28 cellular contexts compared by ENCODE assay signal in the genomic region with DNA sequence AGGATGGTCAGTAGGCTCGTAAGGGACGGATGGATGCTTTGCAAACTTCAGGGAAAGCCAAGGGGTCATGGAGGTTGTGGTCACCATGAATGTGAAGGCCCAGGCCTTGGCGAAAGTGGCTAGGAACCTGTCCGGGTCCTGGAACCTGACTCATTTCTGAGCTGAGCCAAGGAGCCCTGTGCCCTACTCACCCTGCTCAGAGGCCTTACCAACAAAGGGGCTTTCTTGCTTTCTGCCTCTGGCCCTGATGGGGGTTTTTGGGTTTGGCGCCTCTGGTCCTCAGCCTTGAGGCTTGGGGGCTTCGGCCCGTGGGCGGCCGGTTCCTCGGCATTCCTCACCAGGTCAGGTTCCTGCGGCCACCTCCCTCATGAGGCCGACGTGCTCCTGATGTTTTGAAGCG.
A peak's percentile ranks its signal among the peaks of the same experiment; 100 is the strongest.
DNase-seq lines count a peak whose midpoint lies in the region; ATAC-seq and TF ChIP-seq lines count a peak whose summit lies in the region.
"Had no signal": no experiment of that assay in that cellular context is flagged by ENCODE, and none has a peak within 500 bp of the region (broad histone marks: within the 10 kb centered on the region; RNA-seq: fewer than 3 reads in every experiment).

No MANE protein-coding gene starts in this region.

- H3K9ac ChIP-seq in H9 (ENCODE audit: extremely low read depth, insufficient read length, low read length) (no peak overlapping the region), trophoblast cell (ENCODE audit: low read length) (no peak overlapping the region)
- H3K9ac ChIP-seq: BLaER1 had no signal

- H4K8ac ChIP-seq in H9 (replicated peaks; ENCODE audit: insufficient read length, low read depth, low read length) (no peak overlapping the region), trophoblast cell (ENCODE audit: low read depth, low read length) (no peak overlapping the region)

- H3K79me1 ChIP-seq in H9 (ENCODE audit: insufficient read depth, low read depth, low read length, poor library complexity, severe bottlenecking) (peaks cover 6% of the 10 kb centered on the region), trophoblast cell (ENCODE audit: low read length) (no peaks in the 10 kb centered on the region)

- peaks cover 10% of the 10 kb centered on the region; the same call in 1 of the 2 replicates for H3K79me2 ChIP-seq in H9 (ENCODE audit: insufficient read depth, low read length)
- H3K79me2 ChIP-seq in trophoblast cell (ENCODE audit: control insufficient read depth, insufficient read depth, low read length, poor library complexity) = no peaks in the 10 kb centered on the region

- H3K36me3 Mint-ChIP-seq in H9 (ENCODE audit: insufficient read depth in 1 of 3, low read depth in 3 of 3) = peaks cover 79 to 98% (median 94%) of the 10 kb centered on the region in 3 experiments
- peaks cover 44% of the 10 kb centered on the region for H3K36me3 Mint-ChIP-seq in central memory CD8-positive, alpha-beta T cell (ENCODE audit: insufficient read depth)

- H2BK12ac ChIP-seq in H9 (ENCODE audit: insufficient read length, low read depth, low read length) (no peak overlapping the region), trophoblast cell (ENCODE audit: low read length) (no peak overlapping the region)

- no CpG with 5 or more reads among the region's 14 CpGs for WGBS in H9 (ENCODE audit: extremely low coverage, insufficient read length, low lambda C conversion rate)
- WGBS in trophoblast cell (ENCODE audit: extremely low coverage, insufficient coverage, insufficient read length) = no CpG with 5 or more reads among the region's 14 CpGs

- H4K91ac ChIP-seq in H9 (ENCODE audit: insufficient read length, low read depth, low read length) (no peak overlapping the region), trophoblast cell (ENCODE audit: low read depth, low read length) (no peak overlapping the region)

- H3K14ac ChIP-seq in H9 (ENCODE audit: insufficient read depth, low read length) (no peak overlapping the region), trophoblast cell (ENCODE audit: low read length) (no peak overlapping the region)

- H3K36me3 ChIP-seq in trophoblast cell (ENCODE audit: control insufficient read depth in 1 of 2, insufficient read depth in 2 of 2, low read length in 2 of 2) = peaks cover 46 to 52% of the 10 kb centered on the region in 2 experiments

- H3K9me3 ChIP-seq in H9 (ENCODE audit: control insufficient read depth, low read depth, low read length) (no peaks in the 10 kb centered on the region), trophoblast cell (ENCODE audit: insufficient read depth, low read depth, low read length) (peaks cover 2% of the 10 kb centered on the region)
- H3K9me3 ChIP-seq: BLaER1, left ventricle myocardium inferior, psoas muscle, tibial nerve had no signal

- no peaks in the 10 kb centered on the region for H3K23me2 ChIP-seq in H9 (ENCODE audit: insufficient read length, low read depth, low read length, poor library complexity, severe bottlenecking)

- DNase-seq in H9 = no peak
- peak; percentile 78 for DNase-seq in M059J (ENCODE audit: low read depth)
- no peak for DNase-seq in central memory CD8-positive, alpha-beta T cell (ENCODE audit: low spot score in 2 of 2)
- peak; percentile 53 to 63 for DNase-seq in trophoblast cell
- no peak for DNase-seq in NCI-H2196 treated with DMSO at 0.1 percent for 48 hours (lab: John Stamatoyannopoulos, UW; ENCODE audit: unreplicated experiment)
- DNase-seq in EL = no peak
- DNase-seq: activated CD4-positive, alpha-beta memory T cell treated with anti-CD3 and anti-CD28 coated beads for 36 hours; dermis blood vessel endothelial cell; glutamatergic neuron; left ventricle myocardium inferior; NCI-H1048; NCI-H187 treated with DMSO at 0.1 percent for 48 hours; NCI-H226; NCI-H526 treated with DMSO at 0.1 percent for 48 hours; NK-92 treated with Interleukin-12 subunit alpha and Interleukin-12 subunit beta, amount 100 ng/mL, for 24 hours; psoas muscle; stimulated activated CD4-positive, alpha-beta T cell treated with anti-CD3 and anti-CD28 coated beads, Interleukin-15, amount 100 ng/mL, for 24 hours; T-helper 1 cell had no signal

- no peak overlapping the region for H3K4me2 ChIP-seq in H9 (ENCODE audit: insufficient read depth, insufficient read length, low read length)
- H3K4me2 ChIP-seq in trophoblast cell (ENCODE audit: low read length) = no peak overlapping the region
- H3K4me2 ChIP-seq: BLaER1 had no signal

- no peak overlapping the region for H2BK120ac ChIP-seq in H9 (ENCODE audit: low read depth, low read length, poor library complexity, severe bottlenecking)
- no peak overlapping the region for H2BK120ac ChIP-seq in trophoblast cell (ENCODE audit: insufficient read depth, low read length, poor library complexity)

- H4K5ac ChIP-seq in H9 (ENCODE audit: insufficient read length, low read depth, low read length) = no peak overlapping the region

- H3K4me1 Mint-ChIP-seq in H9 = peaks cover 31 to 35% of the 10 kb centered on the region in 2 experiments
- H3K4me1 Mint-ChIP-seq in central memory CD8-positive, alpha-beta T cell = no peaks in the 10 kb centered on the region
- H3K4me1 Mint-ChIP-seq: activated B cell treated with CpG ODN at 0.5 μM for 24 hours had no signal

- H3K4ac ChIP-seq in H9 (ENCODE audit: low read depth, low read length) = no peak overlapping the region
- H3K4ac ChIP-seq in trophoblast cell (ENCODE audit: low read depth, low read length) = no peak overlapping the region

- no peak overlapping the region for H3K4me3 Mint-ChIP-seq in H9
- H3K4me3 Mint-ChIP-seq in central memory CD8-positive, alpha-beta T cell = no peak overlapping the region
- H3K4me3 Mint-ChIP-seq: activated B cell treated with CpG ODN at 0.5 μM for 24 hours; activated CD4-positive, alpha-beta memory T cell treated with anti-CD3 and anti-CD28 coated beads for 36 hours; endodermal cell; stimulated activated effector memory CD8-positive, alpha-beta T cell treated with anti-CD3 and anti-CD28 coated beads, Interleukin-12 subunit alpha, Interleukin-12 subunit beta, amount 100 ng/mL, for 72 hours had no signal

- H3K4me1 ChIP-seq in H9 (ENCODE audit: insufficient read depth, low read length) (no peaks in the 10 kb centered on the region; the same call in 1 of the 2 replicates), trophoblast cell (ENCODE audit: control insufficient read depth in 1 of 2, insufficient read depth in 2 of 2, low read length in 2 of 2) (peaks cover 0 to 3% of the 10 kb centered on the region in 2 experiments)

- H4K12ac ChIP-seq in trophoblast cell (ENCODE audit: low read depth, low read length) = no peak overlapping the region

- peaks cover 3% of the 10 kb centered on the region for H4K20me1 ChIP-seq in H9 (ENCODE audit: control insufficient read depth, insufficient read depth, insufficient read length)

- H3K23ac ChIP-seq in H9 (ENCODE audit: insufficient read length, low read depth, low read length) (no peak overlapping the region), trophoblast cell (ENCODE audit: low read length) (no peak overlapping the region)

- H3K27ac Mint-ChIP-seq in H9 = peak overlapping the region in 2 of 3 experiments; percentile 79 to 88; a peak in 4 of 7 replicates
- H3K27ac Mint-ChIP-seq in central memory CD8-positive, alpha-beta T cell (ENCODE audit: low read depth) = peak overlapping the region; percentile 84
- H3K27ac Mint-ChIP-seq: activated B cell treated with CpG ODN at 0.5 μM for 24 hours had no signal

- no peaks in the 10 kb centered on the region for H3K9me3 Mint-ChIP-seq in H9
- no peaks in the 10 kb centered on the region for H3K9me3 Mint-ChIP-seq in central memory CD8-positive, alpha-beta T cell
- H3K9me3 Mint-ChIP-seq: activated B cell treated with CpG ODN at 0.5 μM for 24 hours; activated CD4-positive, alpha-beta memory T cell treated with anti-CD3 and anti-CD28 coated beads for 36 hours; endodermal cell; IgD-negative memory B cell; stimulated activated effector memory CD8-positive, alpha-beta T cell treated with anti-CD3 and anti-CD28 coated beads, Interleukin-12 subunit alpha, Interleukin-12 subunit beta, amount 100 ng/mL, for 72 hours had no signal

- no peak overlapping the region for H2BK5ac ChIP-seq in H9 (ENCODE audit: insufficient read length, low read length)
- no peak overlapping the region for H2BK5ac ChIP-seq in trophoblast cell (ENCODE audit: low read depth, low read length, poor library complexity)

- H3T11ph ChIP-seq in H9 (ENCODE audit: low read length) = no peak overlapping the region

- ATAC-seq in central memory CD8-positive, alpha-beta T cell (replicated peaks; ENCODE audit: extremely low read depth, poor library complexity, severe bottlenecking) = no peak
- no peak for ATAC-seq in GM21360 (IDR thresholded peaks at IDR 0.05; ENCODE audit: unreplicated experiment)
- ATAC-seq: GM12878; HCT116; psoas muscle; stimulated activated effector memory CD8-positive, alpha-beta T cell treated with anti-CD3 and anti-CD28 coated beads, Interleukin-12 subunit alpha, Interleukin-12 subunit beta, amount 100 ng/mL, for 72 hours had no signal

- H3K27me3 ChIP-seq in H9 (ENCODE audit: insufficient read depth, low read length) (no peaks in the 10 kb centered on the region), trophoblast cell (ENCODE audit: insufficient read depth, low read length) (no peaks in the 10 kb centered on the region)
- H3K27me3 ChIP-seq: BLaER1, tibial nerve had no signal

- H2BK15ac ChIP-seq in H9 (ENCODE audit: low read depth, low read length) = no peak overlapping the region

- no peak overlapping the region for H2AFZ ChIP-seq in H9 (ENCODE audit: low read length)
- no peak overlapping the region for H2AFZ ChIP-seq in trophoblast cell (ENCODE audit: insufficient read depth, low read length, poor library complexity)

- H3K27ac ChIP-seq in H9 (ENCODE audit: insufficient read length, low read depth, low read length) (no peak overlapping the region), trophoblast cell (ENCODE audit: low read depth, low read length) (no peak overlapping the region)
- H3K27ac ChIP-seq: BLaER1, left ventricle myocardium inferior, psoas muscle, SK-N-MC, tibial nerve had no signal

- no peak overlapping the region for H3K18ac ChIP-seq in H9 (ENCODE audit: insufficient read length, low read depth, low read length)
- H3K18ac ChIP-seq in trophoblast cell (ENCODE audit: low read length) = no peak overlapping the region

- H2AK5ac ChIP-seq in H9 (ENCODE audit: insufficient read length, low read length) (no peak overlapping the region), trophoblast cell (ENCODE audit: low read length) (no peak overlapping the region)

- no peak overlapping the region for H3K56ac ChIP-seq in H9 (ENCODE audit: insufficient read length, low read depth, low read length)

- H3K4me3 ChIP-seq in trophoblast cell (ENCODE audit: low read depth, low read length) = no peak overlapping the region
- H3K4me3 ChIP-seq: BLaER1, GM12878, left ventricle myocardium inferior, psoas muscle, SK-N-MC, tibial nerve had no signal

- peaks cover 1% of the 10 kb centered on the region; the same call in 1 of the 2 replicates for H3K27me3 Mint-ChIP-seq in H9 (ENCODE audit: low read depth)
- no peaks in the 10 kb centered on the region for H3K27me3 Mint-ChIP-seq in central memory CD8-positive, alpha-beta T cell
- H3K27me3 Mint-ChIP-seq: activated B cell treated with CpG ODN at 0.5 μM for 24 hours; activated CD4-positive, alpha-beta memory T cell treated with anti-CD3 and anti-CD28 coated beads for 36 hours; IgD-negative memory B cell had no signal

- no peak for TF ChIP-seq CTCF in H9 (conservative IDR thresholded peaks at IDR 0.05)

- H2BK20ac ChIP-seq in H9 (ENCODE audit: low read depth, low read length, poor library complexity, severe bottlenecking) = no peak overlapping the region

Comparison
In these comparisons a context has a peak if more than half of its experiments do, and no peak if none do; other contexts are left out.
1. DNase-seq: peak in M059J (single experiment) and trophoblast cell (2 of 2); none in H9 (single experiment), central memory CD8-positive, alpha-beta T cell (0 of 2), NCI-H2196 treated with DMSO at 0.1 percent for 48 hours (single experiment) and EL (single experiment).